1 cellular context compared by ENCODE assay signal in genomic region chr10:79058899-79059771, GRCh38.
A peak's percentile ranks its signal among the peaks of the same experiment; 100 is the strongest.
TF ChIP-seq lines count a peak whose summit lies in the region.

No MANE protein-coding gene starts in this region.

TF ChIP-seq in HepG2, 621 proteins besides CTCF, POLR2A, EP300 and RAD21 (continued from another document and continues in another):
- TF ChIP-seq KLF11 (CRISPR knock-in tag; IDR thresholded peaks at IDR 0.05), result no peak
- TF ChIP-seq CENPX (CRISPR knock-in tag; IDR thresholded peaks at IDR 0.05), result no peak
- TF ChIP-seq ETV5 (CRISPR knock-in tag; IDR thresholded peaks at IDR 0.05; ENCODE audit: borderline replicate concordance), result peak; percentile 79
- TF ChIP-seq ZXDC (CRISPR knock-in tag; IDR thresholded peaks at IDR 0.05), result no peak
- TF ChIP-seq SNAI1 (CRISPR knock-in tag; IDR thresholded peaks at IDR 0.05; ENCODE audit: borderline replicate concordance), result no peak
- TF ChIP-seq HOXA7 (CRISPR knock-in tag; IDR thresholded peaks at IDR 0.05), result no peak
- 0 out of 2 replicates have a peak, but pooled peaks have one; percentile 27 for TF ChIP-seq SIN3A (IDR thresholded peaks at IDR 0.05; ENCODE audit: borderline replicate concordance, low read depth, low read length)
- no peak for TF ChIP-seq REL (CRISPR knock-in tag; conservative IDR thresholded peaks at IDR 0.05)
- TF ChIP-seq FOXP4 (CRISPR knock-in tag; IDR thresholded peaks at IDR 0.05), result peak; percentile 97
- peak; percentile 72; the same call in 1 of the 2 replicates for TF ChIP-seq POGK (CRISPR knock-in tag; conservative IDR thresholded peaks at IDR 0.05)
- no peak for TF ChIP-seq RAD51 (IDR thresholded peaks at IDR 0.05; ENCODE audit: borderline replicate concordance)
- TF ChIP-seq ZMAT3 (CRISPR knock-in tag; conservative IDR thresholded peaks at IDR 0.05), result peak; percentile 40; the same call in 1 of the 2 replicates
- 0 out of 2 replicates have a peak, but pooled peaks have one; percentile 36 for TF ChIP-seq ZNF878 (CRISPR knock-in tag; IDR thresholded peaks at IDR 0.05)
- peak; percentile 75; the same call in 1 of the 2 replicates for TF ChIP-seq CBX5 (CRISPR knock-in tag; IDR thresholded peaks at IDR 0.05; ENCODE audit: borderline replicate concordance)
- peak; percentile 93 for TF ChIP-seq SP5 (CRISPR knock-in tag; IDR thresholded peaks at IDR 0.05; ENCODE audit: borderline replicate concordance, low read depth)
- TF ChIP-seq ZBTB38 (CRISPR knock-in tag; IDR thresholded peaks at IDR 0.05), result 0 out of 2 replicates have a peak, but pooled peaks have one; percentile 49
- TF ChIP-seq RFX3 (CRISPR knock-in tag; IDR thresholded peaks at IDR 0.05), result no peak
- TF ChIP-seq ISL2 (CRISPR knock-in tag; IDR thresholded peaks at IDR 0.05), result peak; percentile 96
- peak; percentile 95 for TF ChIP-seq ZBTB7B (CRISPR knock-in tag; IDR thresholded peaks at IDR 0.05)
- TF ChIP-seq, protein P1, sequence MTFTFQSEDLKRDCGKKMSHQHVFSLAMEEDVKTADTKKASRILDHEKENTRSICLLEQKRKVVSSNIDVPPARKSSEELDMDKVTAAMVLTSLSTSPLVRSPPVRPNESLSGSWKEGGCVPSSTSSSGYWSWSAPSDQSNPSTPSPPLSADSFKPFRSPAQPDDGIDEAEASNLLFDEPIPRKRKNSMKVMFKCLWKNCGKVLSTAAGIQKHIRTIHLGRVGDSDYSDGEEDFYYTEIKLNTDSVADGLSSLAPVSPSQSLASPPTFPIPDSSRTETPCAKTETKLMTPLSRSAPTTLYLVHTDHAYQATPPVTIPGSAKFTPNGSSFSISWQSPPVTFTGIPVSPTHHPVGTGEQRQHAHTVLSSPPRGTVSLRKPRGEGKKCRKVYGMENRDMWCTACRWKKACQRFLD (CRISPR knock-in tag; IDR thresholded peaks at IDR 0.05; ENCODE audit: borderline replicate concordance), result peak; percentile 52; the same call in 1 of the 2 replicates
- TF ChIP-seq, protein P2, sequence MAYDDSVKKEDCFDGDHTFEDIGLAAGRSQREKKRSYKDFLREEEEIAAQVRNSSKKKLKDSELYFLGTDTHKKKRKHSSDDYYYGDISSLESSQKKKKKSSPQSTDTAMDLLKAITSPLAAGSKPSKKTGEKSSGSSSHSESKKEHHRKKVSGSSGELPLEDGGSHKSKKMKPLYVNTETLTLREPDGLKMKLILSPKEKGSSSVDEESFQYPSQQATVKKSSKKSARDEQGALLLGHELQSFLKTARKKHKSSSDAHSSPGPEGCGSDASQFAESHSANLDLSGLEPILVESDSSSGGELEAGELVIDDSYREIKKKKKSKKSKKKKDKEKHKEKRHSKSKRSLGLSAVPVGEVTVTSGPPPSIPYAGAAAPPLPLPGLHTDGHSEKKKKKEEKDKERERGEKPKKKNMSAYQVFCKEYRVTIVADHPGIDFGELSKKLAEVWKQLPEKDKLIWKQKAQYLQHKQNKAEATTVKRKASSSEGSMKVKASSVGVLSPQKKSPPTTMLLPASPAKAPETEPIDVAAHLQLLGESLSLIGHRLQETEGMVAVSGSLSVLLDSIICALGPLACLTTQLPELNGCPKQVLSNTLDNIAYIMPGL (CRISPR knock-in tag; IDR thresholded peaks at IDR 0.05; ENCODE audit: borderline replicate concordance in 1 of 2, low read depth in 1 of 2), result no peak
- TF ChIP-seq TBX2 (CRISPR knock-in tag; IDR thresholded peaks at IDR 0.05; ENCODE audit: borderline replicate concordance), result peak; percentile 100
- 0 out of 2 replicates have a peak, but pooled peaks have one; percentile 31 for TF ChIP-seq ZNF800 (CRISPR knock-in tag; IDR thresholded peaks at IDR 0.05)
- no peak for TF ChIP-seq ZSCAN12 (CRISPR knock-in tag; IDR thresholded peaks at IDR 0.05)
- TF ChIP-seq MBNL3 (CRISPR knock-in tag; conservative IDR thresholded peaks at IDR 0.05), result no peak
- no peak for TF ChIP-seq E2F1 (CRISPR knock-in tag; IDR thresholded peaks at IDR 0.05)
- TF ChIP-seq RFXANK (CRISPR knock-in tag; IDR thresholded peaks at IDR 0.05), result no peak
- no peak for TF ChIP-seq RBM22 (optimal IDR thresholded peaks at IDR 0.05; ENCODE audit: low read length)
- no peak for TF ChIP-seq ZNF234 (CRISPR knock-in tag; conservative IDR thresholded peaks at IDR 0.05)
- TF ChIP-seq, protein P3, sequence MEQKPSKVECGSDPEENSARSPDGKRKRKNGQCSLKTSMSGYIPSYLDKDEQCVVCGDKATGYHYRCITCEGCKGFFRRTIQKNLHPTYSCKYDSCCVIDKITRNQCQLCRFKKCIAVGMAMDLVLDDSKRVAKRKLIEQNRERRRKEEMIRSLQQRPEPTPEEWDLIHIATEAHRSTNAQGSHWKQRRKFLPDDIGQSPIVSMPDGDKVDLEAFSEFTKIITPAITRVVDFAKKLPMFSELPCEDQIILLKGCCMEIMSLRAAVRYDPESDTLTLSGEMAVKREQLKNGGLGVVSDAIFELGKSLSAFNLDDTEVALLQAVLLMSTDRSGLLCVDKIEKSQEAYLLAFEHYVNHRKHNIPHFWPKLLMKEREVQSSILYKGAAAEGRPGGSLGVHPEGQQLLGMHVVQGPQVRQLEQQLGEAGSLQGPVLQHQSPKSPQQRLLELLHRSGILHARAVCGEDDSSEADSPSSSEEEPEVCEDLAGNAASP (CRISPR knock-in tag; IDR thresholded peaks at IDR 0.05; ENCODE audit: borderline replicate concordance), result peak; percentile 95; the same call in 1 of the 2 replicates
- no peak for TF ChIP-seq GZF1 (CRISPR knock-in tag; IDR thresholded peaks at IDR 0.05)
- TF ChIP-seq, protein P4, sequence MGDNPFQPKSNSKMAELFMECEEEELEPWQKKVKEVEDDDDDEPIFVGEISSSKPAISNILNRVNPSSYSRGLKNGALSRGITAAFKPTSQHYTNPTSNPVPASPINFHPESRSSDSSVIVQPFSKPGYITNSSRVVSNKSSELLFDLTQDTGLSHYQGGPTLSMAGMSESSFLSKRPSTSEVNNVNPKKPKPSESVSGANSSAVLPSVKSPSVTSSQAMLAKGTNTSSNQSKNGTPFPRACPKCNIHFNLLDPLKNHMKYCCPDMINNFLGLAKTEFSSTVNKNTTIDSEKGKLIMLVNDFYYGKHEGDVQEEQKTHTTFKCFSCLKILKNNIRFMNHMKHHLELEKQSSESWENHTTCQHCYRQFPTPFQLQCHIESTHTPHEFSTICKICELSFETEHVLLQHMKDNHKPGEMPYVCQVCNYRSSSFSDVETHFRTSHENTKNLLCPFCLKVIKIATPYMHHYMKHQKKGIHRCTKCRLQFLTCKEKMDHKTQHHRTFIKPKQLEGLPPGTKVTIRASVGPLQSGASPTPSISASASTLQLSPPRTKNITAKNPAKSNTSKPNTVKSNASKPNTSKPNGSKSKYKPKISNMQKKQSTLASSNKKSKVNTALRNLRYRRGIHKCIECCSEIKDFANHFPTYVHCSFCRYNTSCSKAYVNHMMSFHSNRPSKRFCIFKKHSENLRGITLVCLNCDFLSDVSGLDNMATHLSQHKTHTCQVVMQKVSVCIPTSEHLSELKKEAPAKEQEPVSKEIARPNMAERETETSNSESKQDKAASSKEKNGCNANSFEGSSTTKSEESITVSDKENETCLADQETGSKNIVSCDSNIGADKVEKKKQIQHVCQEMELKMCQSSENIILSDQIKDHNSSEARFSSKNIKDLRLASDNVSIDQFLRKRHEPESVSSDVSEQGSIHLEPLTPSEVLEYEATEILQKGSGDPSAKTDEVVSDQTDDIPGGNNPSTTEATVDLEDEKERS (CRISPR knock-in tag; IDR thresholded peaks at IDR 0.05), result no peak
- 0 out of 2 replicates have a peak, but pooled peaks have one; percentile 71 for TF ChIP-seq BRD4 (CRISPR knock-in tag; IDR thresholded peaks at IDR 0.05)
- TF ChIP-seq ZFP36L2 (CRISPR knock-in tag; IDR thresholded peaks at IDR 0.05), result no peak
- TF ChIP-seq FIP1L1 (IDR thresholded peaks at IDR 0.05; ENCODE audit: borderline replicate concordance, insufficient read depth, low read depth, low read length), result no peak
- TF ChIP-seq USF2 (IDR thresholded peaks at IDR 0.05; ENCODE audit: low read depth, low read length), result no peak
- TF ChIP-seq USF2 (CRISPR knock-in tag; IDR thresholded peaks at IDR 0.05; ENCODE audit: borderline replicate concordance), result no peak
- TF ChIP-seq XBP1 (CRISPR knock-in tag; IDR thresholded peaks at IDR 0.05), result no peak
- peak; percentile 84; the same call in 1 of the 2 replicates for TF ChIP-seq MYC (CRISPR knock-in tag; IDR thresholded peaks at IDR 0.05; ENCODE audit: borderline replicate concordance)
- peak; percentile 28; the same call in 1 of the 2 replicates for TF ChIP-seq STAT5B (CRISPR knock-in tag; IDR thresholded peaks at IDR 0.05)
- no peak for TF ChIP-seq NFIB (CRISPR knock-in tag; IDR thresholded peaks at IDR 0.05; ENCODE audit: borderline replicate concordance)
- no peak for TF ChIP-seq GTF2F1 (IDR thresholded peaks at IDR 0.05; ENCODE audit: low read length)
- peak; percentile 10; the same call in 1 of the 2 replicates for TF ChIP-seq NFYC (CRISPR knock-in tag; IDR thresholded peaks at IDR 0.05)
- TF ChIP-seq ZNF251 (CRISPR knock-in tag; IDR thresholded peaks at IDR 0.05), result no peak
- peak; percentile 94 for TF ChIP-seq PHF21A (CRISPR knock-in tag; IDR thresholded peaks at IDR 0.05)
